17 cellular contexts compared by ENCODE assay signal in the genomic region with DNA sequence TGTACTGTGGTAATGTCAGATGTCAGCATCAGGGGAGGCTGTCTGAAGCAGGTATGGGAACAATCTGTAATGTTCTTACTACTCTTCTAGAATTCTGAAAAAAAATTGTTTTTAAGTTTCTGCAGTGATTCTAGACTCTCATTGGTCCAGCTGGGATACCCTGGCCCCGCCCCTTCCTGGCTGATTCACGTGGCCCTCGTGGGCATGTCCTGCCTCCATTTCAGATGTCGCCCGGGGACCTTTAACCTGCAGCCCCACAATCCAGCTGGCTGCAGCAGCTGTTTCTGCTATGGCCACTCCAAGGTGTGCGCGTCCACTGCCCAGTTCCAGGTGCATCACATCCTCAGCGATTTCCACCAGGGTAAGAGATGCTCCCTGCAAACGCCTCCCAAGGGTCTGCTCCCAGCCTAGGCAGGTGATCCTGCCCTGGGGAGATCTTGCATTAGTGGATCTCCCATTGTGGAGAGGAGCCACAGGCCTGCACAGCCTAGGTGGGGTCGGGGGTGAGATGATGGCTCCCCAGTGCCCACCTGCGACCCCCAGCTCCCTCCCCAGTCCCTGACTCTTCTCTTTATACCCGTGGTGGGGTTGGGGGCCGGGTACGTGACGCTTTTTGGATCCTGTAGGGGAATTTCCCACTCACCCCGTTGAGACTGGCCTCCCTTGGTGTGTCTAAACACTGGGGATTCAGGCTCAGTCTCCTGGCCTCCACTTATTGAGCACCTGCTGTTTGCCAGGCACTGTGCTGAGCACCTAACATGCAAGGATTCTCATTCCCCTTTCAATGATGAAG. TPM values are rescaled to one million over a fixed set of nuclear protein-coding genes. Genes with fewer than 3 reads are reported as not detected.
DNase-seq lines count a peak whose midpoint lies in the region; ATAC-seq and TF ChIP-seq lines count a peak whose summit lies in the region.
"Had no signal": no experiment of that assay in that cellular context is flagged by ENCODE, and none has a peak within 500 bp of the region (broad histone marks: within the 10 kb centered on the region; RNA-seq: fewer than 3 reads in every experiment).

No MANE protein-coding gene starts in this region.

- H3K9me2 ChIP-seq in hepatocyte (replicated peaks; ENCODE audit: insufficient read depth), result no peaks in the 10 kb centered on the region

- WGBS in thyroid gland, 2 donors, result 77 to 81% methylated on average over 14 to 15 of the region's 16 CpGs
- 86% methylated on average over 15 of the region's 16 CpGs for WGBS in hepatocyte (ENCODE audit: low lambda C conversion rate, missing lambda C conversion rate)

- intact Hi-C loops in CD4-positive, alpha-beta T cell (cut with DNase I, micrococcal nuclease), result loop anchor here (1.0 to 5.0 kb wide), 5 partner anchors 179 to 585 kb away; no protein-coding TSS in a partner anchor
- intact Hi-C loops in posterior vena cava (cut with DNase I) (loop anchor here in 1 of 2 donors (10.0 kb wide), 1 partner anchor 341 kb away; no protein-coding TSS in a partner anchor), thyroid gland (cut with DNase I) (loop anchor here (5.0 to 10.0 kb wide), 2 partner anchors 181 to 343 kb away; no protein-coding TSS in a partner anchor)

- H4K20me1 ChIP-seq in hepatocyte (ENCODE audit: insufficient read depth, poor library complexity, severe bottlenecking), result no peaks in the 10 kb centered on the region

- no peaks in the 10 kb centered on the region for H3K36me3 Mint-ChIP-seq in CD4-positive, alpha-beta T cell (ENCODE audit: low read depth)
- H3K36me3 Mint-ChIP-seq in activated T-cell treated with anti-CD3 and anti-CD28 coated beads, Interleukin-2, amount 50 U/mL, for 4 hours (ENCODE audit: insufficient read depth), result no peaks in the 10 kb centered on the region

- no peak overlapping the region for H3K4me3 Mint-ChIP-seq in CD4-positive, alpha-beta T cell
- no peak overlapping the region for H3K4me3 Mint-ChIP-seq in activated T-cell treated with anti-CD3 and anti-CD28 coated beads, Interleukin-2, amount 50 U/mL, for 4 hours
- H3K4me3 Mint-ChIP-seq: GM23338 had no signal

- no peak for TF ChIP-seq CTCF in CD4-positive, alpha-beta T cell (IDR thresholded peaks at IDR 0.05)
- no peak for TF ChIP-seq CTCF in Peyer's patch (IDR thresholded peaks at IDR 0.05)
- TF ChIP-seq CTCF in thyroid gland (IDR thresholded peaks at IDR 0.05), result no peak
- no peak for TF ChIP-seq CTCF in hepatocyte (IDR thresholded peaks at IDR 0.05; ENCODE audit: poor library complexity)

- H3K79me2 ChIP-seq in hepatocyte, result no peaks in the 10 kb centered on the region

- CTCF ChIA-PET in CD4-positive, alpha-beta T cell (lab: Charles Lee), result interaction anchor here (1.2 to 2.8 kb wide), 3 partner anchors 11 to 344 kb away, joined by 5 to 15 read pairs (median 6); no protein-coding TSS in a partner anchor

- POLR2A ChIA-PET in CD4-positive, alpha-beta T cell (lab: Charles Lee), result interaction anchor here (0.6 to 0.7 kb wide), 2 partner anchors 12 to 1805 kb away, joined by 3 to 5 read pairs; no protein-coding TSS in a partner anchor

- peaks cover 20% of the 10 kb centered on the region for H3K4me1 Mint-ChIP-seq in CD4-positive, alpha-beta T cell (ENCODE audit: low read depth)
- H3K4me1 Mint-ChIP-seq in activated T-cell treated with anti-CD3 and anti-CD28 coated beads, Interleukin-2, amount 50 U/mL, for 4 hours (ENCODE audit: low read depth), result peaks cover 4% of the 10 kb centered on the region
- H3K4me1 Mint-ChIP-seq: GM23338 had no signal

- ATAC-seq in CD4-positive, alpha-beta T cell (ENCODE audit: poor library complexity), result peak; percentile 57
- ATAC-seq in activated T-cell treated with anti-CD3 and anti-CD28 coated beads, Interleukin-2, amount 50 U/mL, for 4 hours, result peak; percentile 29 to 33

- DNase-seq in CD4-positive, alpha-beta T cell, result peak in 9 of 10 experiments; percentile 11 to 49 (median 29)
- DNase-seq in Peyer's patch (peak in 2 of 3 donors; percentile 20 to 43), posterior vena cava (ENCODE audit: low spot score) (peak; percentile 48), DMS153 treated with DMSO at 0.1 percent for 48 hours (lab: John Stamatoyannopoulos, UW; ENCODE audit: unreplicated experiment) (no peak), H4 (ENCODE audit: low spot score) (no peak), thyroid gland (no peak), hepatocyte (ENCODE audit: low spot score) (no peak)
- peak; percentile 16 for DNase-seq in activated T-cell treated with anti-CD3 and anti-CD28 coated beads, Interleukin-2, amount 50 U/mL, for 4 hours
- DNase-seq: amygdala; effector memory CD4-positive, alpha-beta T cell; NCI-H345; ovary; Right ventricle myocardium superior; upper lobe of left lung had no signal

- no peaks in the 10 kb centered on the region for H3K27me3 ChIP-seq in CD4-positive, alpha-beta T cell (ENCODE audit: control insufficient read depth, insufficient read depth, low read length)
- no peaks in the 10 kb centered on the region for H3K27me3 ChIP-seq in Peyer's patch
- H3K27me3 ChIP-seq in thyroid gland, result no peaks in the 10 kb centered on the region
- H3K27me3 ChIP-seq in hepatocyte, result no peaks in the 10 kb centered on the region
- H3K27me3 ChIP-seq: ovary, upper lobe of left lung had no signal

- no peak for TF ChIP-seq POLR2A in Peyer's patch (IDR thresholded peaks at IDR 0.05)
- no peak for TF ChIP-seq POLR2A in thyroid gland (IDR thresholded peaks at IDR 0.05)

- H3K36me3 ChIP-seq in Peyer's patch (no peaks in the 10 kb centered on the region), thyroid gland (no peaks in the 10 kb centered on the region), hepatocyte (replicated peaks; ENCODE audit: insufficient read depth, low read depth) (no peaks in the 10 kb centered on the region)
- H3K36me3 ChIP-seq: ovary, upper lobe of left lung had no signal

- peaks cover 0 to 4% (median 0%) of the 10 kb centered on the region in 4 donors for H3K4me1 ChIP-seq in Peyer's patch
- no peaks in the 10 kb centered on the region for H3K4me1 ChIP-seq in thyroid gland
- H3K4me1 ChIP-seq in hepatocyte (ENCODE audit: insufficient read depth), result no peaks in the 10 kb centered on the region

- no peaks in the 10 kb centered on the region for H3K27me3 Mint-ChIP-seq in CD4-positive, alpha-beta T cell
- H3K27me3 Mint-ChIP-seq in activated T-cell treated with anti-CD3 and anti-CD28 coated beads, Interleukin-2, amount 50 U/mL, for 4 hours (ENCODE audit: low read depth), result no peaks in the 10 kb centered on the region

- H3K9me3 Mint-ChIP-seq in CD4-positive, alpha-beta T cell, result no peaks in the 10 kb centered on the region
- H3K9me3 Mint-ChIP-seq in activated T-cell treated with anti-CD3 and anti-CD28 coated beads, Interleukin-2, amount 50 U/mL, for 4 hours, result no peaks in the 10 kb centered on the region
- H3K9me3 Mint-ChIP-seq: GM23338 had no signal

- H3K4me3 ChIP-seq in Peyer's patch, result no peak overlapping the region
- H3K4me3 ChIP-seq in thyroid gland (replicated peaks in 1 of 3), result no peak overlapping the region
- no peak overlapping the region for H3K4me3 ChIP-seq in hepatocyte
- H3K4me3 ChIP-seq: GM23338, lung, ovary, upper lobe of left lung had no signal

- no peak overlapping the region for H3K4me2 ChIP-seq in hepatocyte
- H3K4me2 ChIP-seq: GM23338 had no signal

- no peaks in the 10 kb centered on the region for H3K9me3 ChIP-seq in CD4-positive, alpha-beta T cell (ENCODE audit: control insufficient read depth, low read length)
- H3K9me3 ChIP-seq in Peyer's patch, result no peaks in the 10 kb centered on the region
- H3K9me3 ChIP-seq in thyroid gland, result no peaks in the 10 kb centered on the region
- H3K9me3 ChIP-seq in hepatocyte (ENCODE audit: low read depth), result no peaks in the 10 kb centered on the region
- H3K9me3 ChIP-seq: ovary, upper lobe of left lung had no signal

- H2AFZ ChIP-seq in hepatocyte, result no peak overlapping the region
- H2AFZ ChIP-seq: GM23338 had no signal

- H3K27ac Mint-ChIP-seq in CD4-positive, alpha-beta T cell, result no peak overlapping the region
- H3K27ac Mint-ChIP-seq: GM23338 had no signal

- H3K27ac ChIP-seq in CD4-positive, alpha-beta T cell (ENCODE audit: low read depth, low read length), result no peak overlapping the region
- H3K27ac ChIP-seq in Peyer's patch, result no peak overlapping the region
- H3K27ac ChIP-seq in thyroid gland, result no peak overlapping the region
- H3K27ac ChIP-seq in hepatocyte, result no peak overlapping the region
- H3K27ac ChIP-seq: ovary, upper lobe of left lung, VCaP had no signal

RNA-seq across cellular contexts. Expression of a gene that starts 36.5 kb away (rescaled TPM):
- total RNA-seq in CD4-positive, alpha-beta T cell, result 1 to 10 TPM in 1 of 2 experiments, under 1 TPM in 1; 0.66 to 1.7 TPM
- 1 to 10 TPM in 3 of 4 donors, not detected in 1; 1.6 to 4.1 (median 3.9) TPM for total RNA-seq in Peyer's patch
- under 1 TPM; 0.05 to 0.71 (median 0.41) TPM for total RNA-seq in activated T-cell treated with anti-CD3 and anti-CD28 coated beads, Interleukin-2, amount 50 U/mL, for 4 hours
- under 1 TPM in 1 of 2 donors, not detected in 1; 0.29 TPM for total RNA-seq in posterior vena cava
- 0.49 and 0.60 TPM in 2 replicates for total RNA-seq in H4 (2014; rRNA removed; shearing (Covaris generic))
- total RNA-seq in thyroid gland, result 10 to 100 TPM in 1 of 4 donors, 1 to 10 TPM in 2, under 1 TPM in 1; 0.81 to 11.1 (median 3.2) TPM
- total RNA-seq in hepatocyte, result 12.4 and 29.5 TPM in 2 replicates
- polyA plus RNA-seq in hepatocyte, result 43.4 and 49.9 TPM in 2 replicates

RNA-seq across cellular contexts. Expression of a gene that starts 50.8 kb away (rescaled TPM):
- not detected for total RNA-seq in CD4-positive, alpha-beta T cell
- 10 to 100 TPM in 1 of 4 donors, 1 to 10 TPM in 3; 1.5 to 10.7 (median 2.8) TPM for total RNA-seq in Peyer's patch
- total RNA-seq in activated T-cell treated with anti-CD3 and anti-CD28 coated beads, Interleukin-2, amount 50 U/mL, for 4 hours, result 1 to 10 TPM in 1 of 3 donors, under 1 TPM in 2; 0.13 to 2.0 (median 0.27) TPM
- 10 to 100 TPM; 27.3 to 31.2 TPM for total RNA-seq in posterior vena cava
- total RNA-seq in H4 (2014; rRNA removed; shearing (Covaris generic)), result 3.3 TPM in 2 replicates
- 100 to 1,000 TPM in 1 of 4 donors, 10 to 100 TPM in 3; 43.0 to 114 (median 87.9) TPM for total RNA-seq in thyroid gland
- total RNA-seq in hepatocyte, result 4.2 and 5.3 TPM in 2 replicates
- 6.0 and 6.3 TPM in 2 replicates for polyA plus RNA-seq in hepatocyte

Comparison
In these comparisons a context has a peak if more than half of its experiments do, and no peak if none do; other contexts are left out.
1. DNase-seq: peak in CD4-positive, alpha-beta T cell (9 of 10), Peyer's patch (2 of 3), activated T-cell treated with anti-CD3 and anti-CD28 coated beads, Interleukin-2, amount 50 U/mL, for 4 hours (single experiment) and posterior vena cava (single experiment); none in DMS153 treated with DMSO at 0.1 percent for 48 hours (single experiment), H4 (single experiment), thyroid gland (0 of 2) and hepatocyte (single experiment).